8 cellular contexts compared by ENCODE assay signal in genomic region chr19:18000981-18001836, GRCh38. TPM values are rescaled to one million over a fixed set of nuclear protein-coding genes. Genes with fewer than 3 reads are reported as not detected.
DNase-seq lines count a peak whose midpoint lies in the region; ATAC-seq, FAIRE-seq and TF ChIP-seq lines count a peak whose summit lies in the region.

No MANE protein-coding gene starts in this region.

- H3K9ac ChIP-seq in astrocyte (ENCODE audit: low read length), result peak overlapping the region; percentile 72

- H3K9me3 Mint-ChIP-seq in astrocyte (ENCODE audit: unreplicated experiment), result no peaks in the 10 kb centered on the region

- H3K27me3 ChIP-seq in astrocyte (ENCODE audit: insufficient read depth, low read length) (no peaks in the 10 kb centered on the region), hepatocyte (no peaks in the 10 kb centered on the region)

- H3K36me3 ChIP-seq in astrocyte (ENCODE audit: insufficient read depth, low read length), result no peaks in the 10 kb centered on the region
- H3K36me3 ChIP-seq in hepatocyte (replicated peaks; ENCODE audit: insufficient read depth, low read depth), result no peaks in the 10 kb centered on the region

- TF ChIP-seq CTCF in astrocyte (IDR thresholded peaks at IDR 0.05; ENCODE audit: insufficient read depth, low read depth, low read length) (no peak), hepatocyte (IDR thresholded peaks at IDR 0.05; ENCODE audit: poor library complexity) (no peak)

- 3% methylated on average over 77 of the region's 104 CpGs for WGBS in hepatocyte (ENCODE audit: low lambda C conversion rate, missing lambda C conversion rate)

- H3K27ac ChIP-seq in astrocyte (ENCODE audit: low read depth, low read length) (peak overlapping the region; percentile 6), hepatocyte (no peak overlapping the region)

- ATAC-seq in GM21786 (IDR thresholded peaks at IDR 0.05; ENCODE audit: unreplicated experiment), result peak; percentile 60
- peak; percentile 85 for ATAC-seq in sciatic nerve

- no peak overlapping the region for H3K27ac Mint-ChIP-seq in astrocyte (ENCODE audit: unreplicated experiment)

- H3K9me3 ChIP-seq in astrocyte (ENCODE audit: insufficient read depth, low read depth, low read length) (no peaks in the 10 kb centered on the region), hepatocyte (ENCODE audit: low read depth) (no peaks in the 10 kb centered on the region)

- H3K4me2 ChIP-seq in astrocyte (ENCODE audit: low read length) (peak overlapping the region; percentile 87), hepatocyte (peak overlapping the region; percentile 98)

- peaks cover 4% of the 10 kb centered on the region for H3K27me3 Mint-ChIP-seq in astrocyte (ENCODE audit: low read depth, unreplicated experiment)

- H2AFZ ChIP-seq in astrocyte (ENCODE audit: low read depth, low read length) (peak overlapping the region; percentile 87), hepatocyte (peak overlapping the region; percentile 90)

- FAIRE-seq in astrocyte (lab: Jason Lieb, UNC), result no peak

- intact Hi-C loops in sciatic nerve (cut with DNase I), result no loop called here

- peaks cover 4% of the 10 kb centered on the region for H4K20me1 ChIP-seq in astrocyte (ENCODE audit: insufficient read depth, low read length)
- H4K20me1 ChIP-seq in hepatocyte (ENCODE audit: insufficient read depth, poor library complexity, severe bottlenecking), result no peaks in the 10 kb centered on the region

- H3K36me3 Mint-ChIP-seq in astrocyte (ENCODE audit: low read depth, unreplicated experiment), result no peaks in the 10 kb centered on the region

- H3K4me1 Mint-ChIP-seq in astrocyte (ENCODE audit: low read depth, unreplicated experiment), result no peaks in the 10 kb centered on the region

- peak overlapping the region; percentile 57 for H3K4me3 Mint-ChIP-seq in astrocyte (ENCODE audit: unreplicated experiment)

- peaks cover 8% of the 10 kb centered on the region for H3K79me2 ChIP-seq in astrocyte (ENCODE audit: insufficient read depth, low read length)
- H3K79me2 ChIP-seq in hepatocyte, result no peaks in the 10 kb centered on the region

- H3K4me3 ChIP-seq in astrocyte (ENCODE audit: insufficient read depth, low read depth, low read length) (peak overlapping the region; percentile 66), hepatocyte (peak overlapping the region; percentile 54)

- no peaks in the 10 kb centered on the region for H3K9me2 ChIP-seq in hepatocyte (replicated peaks; ENCODE audit: insufficient read depth)

- H3K4me1 ChIP-seq in astrocyte (ENCODE audit: insufficient read depth, low read length) (peaks cover 5% of the 10 kb centered on the region), hepatocyte (ENCODE audit: insufficient read depth) (peaks cover 3% of the 10 kb centered on the region)

- peak; percentile 46 for DNase-seq in DMS79 treated with DMSO at 0.1 percent for 48 hours (lab: John Stamatoyannopoulos, UW)
- peak; percentile 84 for DNase-seq in MV-4-11 (lab: John Stamatoyannopoulos, UW)
- peak; percentile 98 for DNase-seq in T-helper 22 cell (ENCODE audit: low read depth)
- peak; percentile 60 for DNase-seq in astrocyte (ENCODE audit: low read depth)
- DNase-seq in hepatocyte (ENCODE audit: low spot score), result peak; percentile 90
- peak; percentile 92 for DNase-seq in sciatic nerve (ENCODE audit: low spot score)
- DNase-seq in NCI-H526 treated with DMSO at 0.1 percent for 48 hours (lab: John Stamatoyannopoulos, UW), result no peak

RNA-seq across cellular contexts. Expression of gene ARRDC2, which starts 6.8 kb away (rescaled TPM):
- 2.6 and 2.8 TPM in 2 replicates for total RNA-seq in astrocyte
- 4.5 and 5.5 TPM in 2 replicates for total RNA-seq in hepatocyte
- polyA plus RNA-seq in hepatocyte, result 3.9 and 7.4 TPM in 2 replicates
- total RNA-seq in sciatic nerve, result 38.2 TPM

RNA-seq across cellular contexts. Expression of gene KCNN1, which starts 34.3 kb away (rescaled TPM):
- total RNA-seq in astrocyte, result 1.5 and 1.6 TPM in 2 replicates
- 2.4 and 3.3 TPM in 2 replicates for total RNA-seq in hepatocyte
- polyA plus RNA-seq in hepatocyte, result 3.2 and 3.3 TPM in 2 replicates
- total RNA-seq in sciatic nerve, result 1.4 TPM
